Comparison of ENCODE assay signal across 18 cellular contexts in the genomic region with DNA sequence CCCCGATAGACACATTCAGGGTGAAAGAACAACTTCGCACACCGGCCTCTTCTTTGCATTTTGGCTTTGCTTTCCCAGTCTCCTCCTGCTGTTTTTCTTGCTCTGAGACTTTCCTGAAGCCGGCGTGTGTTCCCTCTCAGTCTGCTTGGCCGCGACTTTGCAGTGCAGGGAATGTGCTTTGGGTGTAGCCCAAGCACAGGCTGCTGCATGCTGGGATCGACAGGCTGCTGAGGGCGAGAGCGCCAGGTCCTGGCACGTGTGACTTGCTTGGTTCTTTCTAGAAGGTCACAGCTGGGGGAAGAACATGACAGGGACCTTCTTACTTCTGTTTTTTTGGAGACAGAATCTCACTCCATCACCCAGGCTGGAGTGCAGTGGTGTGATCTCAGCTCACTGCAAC. TPM values are rescaled to one million over a fixed set of nuclear protein-coding genes. Genes with fewer than 3 reads are reported as not detected.
DNase-seq lines count a peak whose midpoint lies in the region; ATAC-seq and TF ChIP-seq lines count a peak whose summit lies in the region.
"Had no signal": no experiment of that assay in that cellular context is flagged by ENCODE, and none has a peak within 500 bp of the region (broad histone marks: within the 10 kb centered on the region; RNA-seq: fewer than 3 reads in every experiment).

No MANE protein-coding gene starts in this region.

- H3K79me2 ChIP-seq in osteoblast (ENCODE audit: insufficient read depth, low read length): peaks cover 24% of the 10 kb centered on the region

- H3K36me3 ChIP-seq in osteoblast (ENCODE audit: insufficient read depth, low read length): peaks cover 85% of the 10 kb centered on the region
- peaks cover 36% of the 10 kb centered on the region for H3K36me3 ChIP-seq in thoracic aorta

- CTCF ChIA-PET in activated naive CD4-positive, alpha-beta T cell treated with anti-CD3 and anti-CD28 coated beads, Interleukin-2, amount 10 ng/mL, durations not matched to agents 7 days and 5 days (lab: Charles Lee): no interaction called here

- H3K9me3 ChIP-seq in osteoblast (ENCODE audit: low read depth, low read length) (no peaks in the 10 kb centered on the region), thoracic aorta (no peaks in the 10 kb centered on the region)
- H3K9me3 ChIP-seq: A549, Caco-2, Peyer's patch had no signal

- TF ChIP-seq CTCF in chondrocyte (IDR thresholded peaks at IDR 0.05) (no peak), osteoblast (IDR thresholded peaks at IDR 0.05; ENCODE audit: extremely low read depth, low read depth, low read length) (no peak), thoracic aorta (IDR thresholded peaks at IDR 0.05) (no peak)

- H3K4me3 Mint-ChIP-seq in activated naive CD4-positive, alpha-beta T cell treated with anti-CD3 and anti-CD28 coated beads, Interleukin-2, amount 10 ng/mL, durations not matched to agents 7 days and 5 days: no peak overlapping the region
- no peak overlapping the region for H3K4me3 Mint-ChIP-seq in chondrocyte (ENCODE audit: unreplicated experiment)
- H3K4me3 Mint-ChIP-seq: CD14-positive monocyte had no signal

- no peak overlapping the region for H2AFZ ChIP-seq in osteoblast (ENCODE audit: low read length)
- H2AFZ ChIP-seq: GM23248 had no signal

- no peak overlapping the region for H3K4me2 ChIP-seq in osteoblast (ENCODE audit: insufficient read depth, low read length)
- H3K4me2 ChIP-seq: A549 had no signal

- peak; percentile 26 for ATAC-seq in thoracic aorta (ENCODE audit: insufficient number of reproducible peaks, low FRiP score, low read depth)
- ATAC-seq in activated CD4-positive, CD25-positive, alpha-beta regulatory T cell treated with anti-CD3 and anti-CD28 coated beads, Interleukin-2, amount 50 U/mL, for 24 hours: no peak
- ATAC-seq: A549, GM12878 had no signal

- H4K20me1 ChIP-seq in osteoblast (ENCODE audit: insufficient read depth, low read length): peaks cover 13% of the 10 kb centered on the region

- H3K4me3 ChIP-seq in osteoblast (ENCODE audit: insufficient read depth, low read length) (no peak overlapping the region), thoracic aorta (no peak overlapping the region)
- H3K4me3 ChIP-seq: A549, GM12878, GM23248, Peyer's patch had no signal

- peaks cover 69% of the 10 kb centered on the region for H3K36me3 Mint-ChIP-seq in activated naive CD4-positive, alpha-beta T cell treated with anti-CD3 and anti-CD28 coated beads, Interleukin-2, amount 10 ng/mL, durations not matched to agents 7 days and 5 days
- peaks cover 45% of the 10 kb centered on the region for H3K36me3 Mint-ChIP-seq in chondrocyte (ENCODE audit: low read depth)

- H3K27me3 ChIP-seq in osteoblast (ENCODE audit: insufficient read depth, low read length) (no peaks in the 10 kb centered on the region), thoracic aorta (replicated peaks; ENCODE audit: insufficient read depth) (no peaks in the 10 kb centered on the region)
- H3K27me3 ChIP-seq: Peyer's patch had no signal

- no peaks in the 10 kb centered on the region for H3K9me3 Mint-ChIP-seq in activated naive CD4-positive, alpha-beta T cell treated with anti-CD3 and anti-CD28 coated beads, Interleukin-2, amount 10 ng/mL, durations not matched to agents 7 days and 5 days
- no peaks in the 10 kb centered on the region for H3K9me3 Mint-ChIP-seq in chondrocyte (ENCODE audit: low read depth)
- H3K9me3 Mint-ChIP-seq: CD14-positive monocyte had no signal

- no peaks in the 10 kb centered on the region for H3K27me3 Mint-ChIP-seq in activated naive CD4-positive, alpha-beta T cell treated with anti-CD3 and anti-CD28 coated beads, Interleukin-2, amount 10 ng/mL, durations not matched to agents 7 days and 5 days
- H3K27me3 Mint-ChIP-seq in chondrocyte (ENCODE audit: low read depth): no peaks in the 10 kb centered on the region

- H3K4me1 Mint-ChIP-seq in activated naive CD4-positive, alpha-beta T cell treated with anti-CD3 and anti-CD28 coated beads, Interleukin-2, amount 10 ng/mL, durations not matched to agents 7 days and 5 days: no peaks in the 10 kb centered on the region
- H3K4me1 Mint-ChIP-seq in chondrocyte (ENCODE audit: low read depth): no peaks in the 10 kb centered on the region
- H3K4me1 Mint-ChIP-seq: CD14-positive monocyte had no signal

- H3K4me1 ChIP-seq in osteoblast (ENCODE audit: insufficient read depth, low read length): no peaks in the 10 kb centered on the region
- peaks cover 5 to 31% of the 10 kb centered on the region in 2 donors for H3K4me1 ChIP-seq in thoracic aorta (ENCODE audit: control insufficient read depth in 1 of 2, low read depth in 2 of 2)
- H3K4me1 ChIP-seq: Peyer's patch had no signal

- DNase-seq in activated naive CD4-positive, alpha-beta T cell treated with anti-CD3 and anti-CD28 coated beads, Interleukin-2, amount 10 ng/mL, durations not matched to agents 7 days and 5 days: no peak
- no peak for DNase-seq in activated naive CD4-positive, alpha-beta T cell treated with anti-CD3 and anti-CD28 coated beads, Interleukin-2, amount 50 U/mL, for 16 hours
- DNase-seq in chondrocyte (ENCODE audit: low spot score) (peak; percentile 81), osteoblast (ENCODE audit: insufficient read length, low spot score, missing footprints) (peak; percentile 59), thoracic aorta (ENCODE audit: low spot score) (no peak), GM03348 (ENCODE audit: low spot score) (no peak)
- DNase-seq in stimulated activated CD4-positive, alpha-beta T cell treated with anti-CD3 and anti-CD28 coated beads, Interleukin-12 subunit alpha, Interleukin-12 subunit beta, amount 100 ng/mL, for 4 hours: no peak
- DNase-seq: Caco-2, DMS53, GM23248, NCI-H1436 treated with DMSO at 0.1 percent for 48 hours, NCI-H2081, NCI-H524 had no signal

- H3K27ac Mint-ChIP-seq in activated naive CD4-positive, alpha-beta T cell treated with anti-CD3 and anti-CD28 coated beads, Interleukin-2, amount 10 ng/mL, durations not matched to agents 7 days and 5 days: peak overlapping the region; percentile 70
- H3K27ac Mint-ChIP-seq in chondrocyte (ENCODE audit: unreplicated experiment): no peak overlapping the region

- H3K27ac ChIP-seq in osteoblast (ENCODE audit: low read depth, low read length): no peak overlapping the region
- H3K27ac ChIP-seq in thoracic aorta: peak overlapping the region; percentile 25 to 49
- H3K27ac ChIP-seq: A549, GM23248, Peyer's patch had no signal

RNA-seq across cellular contexts. Expression of a gene that starts 40.6 kb away (rescaled TPM):
- total RNA-seq in chondrocyte: 21.5 to 28.2 TPM (median 21.7 TPM) in 3 replicates
- 16.5 and 21.4 TPM in 2 replicates for total RNA-seq in osteoblast
- total RNA-seq in thoracic aorta: 10 to 100 TPM; 34.5 to 47.6 TPM

Comparison
In these comparisons a context has a peak if more than half of its experiments do, and no peak if none do; other contexts are left out.
1. DNase-seq: peak in chondrocyte (single experiment) and osteoblast (single experiment); none in activated naive CD4-positive, alpha-beta T cell treated with anti-CD3 and anti-CD28 coated beads, Interleukin-2, amount 10 ng/mL, durations not matched to agents 7 days and 5 days (single experiment), activated naive CD4-positive, alpha-beta T cell treated with anti-CD3 and anti-CD28 coated beads, Interleukin-2, amount 50 U/mL, for 16 hours (single experiment), thoracic aorta (single experiment), GM03348 (single experiment) and stimulated activated CD4-positive, alpha-beta T cell treated with anti-CD3 and anti-CD28 coated beads, Interleukin-12 subunit alpha, Interleukin-12 subunit beta, amount 100 ng/mL, for 4 hours (single experiment).